Comparison of ENCODE assay signal across 8 cellular contexts in the genomic region with DNA sequence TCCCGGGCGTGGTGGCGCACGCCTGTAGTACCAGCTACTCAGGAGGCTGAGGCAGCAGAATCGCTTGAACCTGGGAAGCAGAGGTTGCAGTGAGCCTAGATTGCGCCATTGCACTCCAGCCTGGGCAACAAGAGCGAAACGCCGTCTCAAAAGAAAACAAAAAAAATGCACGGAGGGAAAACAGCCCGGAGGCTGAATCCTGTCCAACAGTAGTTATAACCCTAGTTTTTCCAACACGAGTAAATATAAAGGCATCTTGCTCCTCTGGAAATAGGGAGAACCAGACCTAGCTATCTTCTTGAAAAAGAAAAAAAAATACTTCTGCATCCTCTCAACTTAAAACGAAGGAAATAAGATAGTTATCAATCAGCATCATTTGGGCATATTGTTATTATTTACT.
A peak's percentile ranks its signal among the peaks of the same experiment; 100 is the strongest.
DNase-seq lines count a peak whose midpoint lies in the region; ATAC-seq and TF ChIP-seq lines count a peak whose summit lies in the region.
"Not testable (repeated sequence)": the region's sequence is repeated elsewhere in the genome, so short reads cannot be mapped to it uniquely, and the experiment has no call there.

No MANE protein-coding gene starts in this region.

- not testable (repeated sequence) for H3K9me3 Mint-ChIP-seq in activated naive CD4-positive, alpha-beta T cell treated with anti-CD3 and anti-CD28 coated beads for 36 hours; natural killer cell treated with Interleukin-12 subunit alpha and Interleukin-12 subunit beta and Interleukin-15 and Interleukin-18, amount 100 ng/mL, for 72 hours; stimulated activated naive B cell treated with anti-CD40 and anti-IgM and Interleukin-4, amounts not matched to agents 10 μg/mL and 1 μg/mL and 100 μg/mL, for 72 hours

- not testable (repeated sequence) for TF ChIP-seq CTCF in HCT116 (IDR thresholded peaks at IDR 0.05 in 2 of 3, conservative IDR thresholded peaks at IDR 0.05 in 1 of 3; ENCODE audit: borderline replicate concordance in 1 of 3, insufficient read depth in 1 of 3, low read depth in 2 of 3, low read length in 2 of 3); Peyer's patch (IDR thresholded peaks at IDR 0.05)

- not testable (repeated sequence) for H2AFZ ChIP-seq in ACC112 (ENCODE audit: low read length, unreplicated experiment); HCT116 (ENCODE audit: low read depth, low read length, poor library complexity, severe bottlenecking)

- H3K4me1 Mint-ChIP-seq in activated naive CD4-positive, alpha-beta T cell treated with anti-CD3 and anti-CD28 coated beads for 36 hours (ENCODE audit: low read depth): peaks cover 11% of the 10 kb centered on the region
- H3K4me1 Mint-ChIP-seq in natural killer cell treated with Interleukin-12 subunit alpha and Interleukin-12 subunit beta and Interleukin-15 and Interleukin-18, amount 100 ng/mL, for 72 hours (ENCODE audit: low read depth in 2 of 2): peaks cover 12 to 14% of the 10 kb centered on the region in 2 donors
- H3K4me1 Mint-ChIP-seq in stimulated activated naive B cell treated with anti-CD40 and anti-IgM and Interleukin-4, amounts not matched to agents 10 μg/mL and 1 μg/mL and 100 μg/mL, for 72 hours: peaks cover 11% of the 10 kb centered on the region in 2 donors

- intact Hi-C loops in HCT116 (cut with micrococcal nuclease) (loop anchor here (10.0 kb wide), 2 partner anchors 89 to 949 kb away; no protein-coding TSS in a partner anchor), right cardiac atrium (cut with DNase I) (loop anchor here in 3 of 4 donors (10.0 kb wide), 1 partner anchor 569 kb away; no protein-coding TSS in a partner anchor)
- intact Hi-C loops in activated naive CD4-positive, alpha-beta T cell treated with anti-CD3 and anti-CD28 coated beads for 36 hours (cut with micrococcal nuclease): loop anchor here (10.0 kb wide), 2 partner anchors 959 to 1279 kb away; no protein-coding TSS in a partner anchor

- H3K79me2 ChIP-seq in ACC112 (ENCODE audit: control insufficient read depth, insufficient read depth, low read length, unreplicated experiment); HCT116 (ENCODE audit: insufficient read depth, low read length): not testable (repeated sequence)

- H3K4me1 ChIP-seq in ACC112 (ENCODE audit: control insufficient read depth, insufficient read depth, low read length, unreplicated experiment) (peaks cover 26% of the 10 kb centered on the region), HCT116 (ENCODE audit: control insufficient read depth in 1 of 2, insufficient read depth in 2 of 2, low read length in 2 of 2) (peaks cover 7 to 25% of the 10 kb centered on the region in 2 experiments; a peak in 3 of 4 replicates), Peyer's patch (peaks cover 0 to 13% (median 0%) of the 10 kb centered on the region in 4 donors)
- H3K4me1 ChIP-seq in effector memory CD4-positive, alpha-beta T cell (ENCODE audit: control insufficient read depth, insufficient read depth, low read length, poor library complexity, severe bottlenecking); right cardiac atrium (ENCODE audit: control insufficient read depth, insufficient read depth, low read length): not testable (repeated sequence)

- H3K36me3 ChIP-seq in ACC112 (ENCODE audit: insufficient read depth, low read length); HCT116 (ENCODE audit: control insufficient read depth in 1 of 2, insufficient read depth in 2 of 2, low read length in 2 of 2); Peyer's patch; effector memory CD4-positive, alpha-beta T cell (ENCODE audit: control insufficient read depth, insufficient read depth, low read length): not testable (repeated sequence)

- H3K4me3 ChIP-seq in ACC112 (ENCODE audit: low read depth, low read length) (peak overlapping the region; percentile 79), HCT116 (replicated peaks in 1 of 2; ENCODE audit: low read depth in 1 of 2, low read length in 2 of 2) (peak overlapping the region; percentile 44 to 61), Peyer's patch (peak overlapping the region; percentile 67 to 82 (median 72)), right cardiac atrium (ENCODE audit: low read length) (peak overlapping the region; percentile 55)
- H3K4me3 ChIP-seq in effector memory CD4-positive, alpha-beta T cell (ENCODE audit: insufficient read depth, low read depth, low read length, poor library complexity, severe bottlenecking): peak overlapping the region; percentile 61

- H3K9ac ChIP-seq in HCT116 (ENCODE audit: low read length): peak overlapping the region; percentile 63; the same call in 1 of the 2 replicates

- BruUV-seq in HCT116 (replicated peaks; lab: Mats Ljungman, UMichigan): TSS peak; percentile 74

- H3K27me3 ChIP-seq in ACC112 (ENCODE audit: insufficient read depth, low read length); HCT116 (ENCODE audit: insufficient read depth, low read length); Peyer's patch; effector memory CD4-positive, alpha-beta T cell (replicated peaks; ENCODE audit: control insufficient read depth, insufficient read depth, low read length, poor library complexity, severe bottlenecking); right cardiac atrium (ENCODE audit: control insufficient read depth, insufficient read depth): not testable (repeated sequence)

- H3K9me3 ChIP-seq in HCT116 (ENCODE audit: control insufficient read depth in 1 of 2, insufficient read depth in 1 of 2, low read depth in 1 of 2, low read length in 2 of 2); Peyer's patch; effector memory CD4-positive, alpha-beta T cell (ENCODE audit: control insufficient read depth, low read length); right cardiac atrium (ENCODE audit: control insufficient read depth, low read length): not testable (repeated sequence)

- H3K4me3 Mint-ChIP-seq in activated naive CD4-positive, alpha-beta T cell treated with anti-CD3 and anti-CD28 coated beads for 36 hours: peak overlapping the region; percentile 30
- peak overlapping the region; percentile 81 for H3K4me3 Mint-ChIP-seq in natural killer cell treated with Interleukin-12 subunit alpha and Interleukin-12 subunit beta and Interleukin-15 and Interleukin-18, amount 100 ng/mL, for 72 hours
- peak overlapping the region; percentile 23 to 91 for H3K4me3 Mint-ChIP-seq in stimulated activated naive B cell treated with anti-CD40 and anti-IgM and Interleukin-4, amounts not matched to agents 10 μg/mL and 1 μg/mL and 100 μg/mL, for 72 hours

- H3K27ac ChIP-seq in ACC112 (ENCODE audit: low read depth, low read length) (peak overlapping the region; percentile 95), HCT116 (ENCODE audit: low read depth, low read length) (peak overlapping the region; percentile 56; the same call in 1 of the 2 replicates), Peyer's patch (peak overlapping the region in 3 of 4 donors; percentile 89 to 95 (median 95))
- H3K27ac ChIP-seq in effector memory CD4-positive, alpha-beta T cell (ENCODE audit: insufficient read depth, low read length, poor library complexity, severe bottlenecking): peak overlapping the region; percentile 92
- not testable (repeated sequence) for H3K27ac ChIP-seq in right cardiac atrium (ENCODE audit: low read length)

- POLR2A ChIA-PET in HCT116 (lab: Charles Lee): interaction anchor here (1.0 to 1.1 kb wide), 2 partner anchors 17 to 32 kb away, joined by 3 to 4 read pairs; no protein-coding TSS in a partner anchor

- not testable (repeated sequence) for H4K20me1 ChIP-seq in HCT116 (ENCODE audit: insufficient read depth)

- 61% methylated on average over 13 of the region's 13 CpGs for WGBS in right cardiac atrium

- TF ChIP-seq POLR2A in HCT116 (IDR thresholded peaks at IDR 0.05; ENCODE audit: borderline replicate concordance, extremely low read depth, insufficient read depth, insufficient read length); Peyer's patch (IDR thresholded peaks at IDR 0.05): not testable (repeated sequence)

- not testable (repeated sequence) for DNase-seq in HCT116 (ENCODE audit: low read depth, low spot score); Peyer's patch; activated naive CD4-positive, alpha-beta T cell treated with anti-CD3 and anti-CD28 coated beads for 36 hours; effector memory CD4-positive, alpha-beta T cell; right cardiac atrium; natural killer cell treated with Interleukin-12 subunit alpha and Interleukin-12 subunit beta and Interleukin-15 and Interleukin-18, amount 100 ng/mL, for 72 hours (ENCODE audit: low spot score); stimulated activated naive B cell treated with anti-CD40 and anti-IgM and Interleukin-4, amounts not matched to agents 10 μg/mL and 1 μg/mL and 100 μg/mL, for 72 hours

- not testable (repeated sequence) for ATAC-seq in HCT116; right cardiac atrium; natural killer cell treated with Interleukin-12 subunit alpha and Interleukin-12 subunit beta and Interleukin-15 and Interleukin-18, amount 100 ng/mL, for 72 hours; stimulated activated naive B cell treated with anti-CD40 and anti-IgM and Interleukin-4, amounts not matched to agents 10 μg/mL and 1 μg/mL and 100 μg/mL, for 72 hours (replicated peaks)

- not testable (repeated sequence) for H3K9me2 ChIP-seq in HCT116 (ENCODE audit: insufficient read depth)

- not testable (repeated sequence) for H3K27me3 Mint-ChIP-seq in activated naive CD4-positive, alpha-beta T cell treated with anti-CD3 and anti-CD28 coated beads for 36 hours (ENCODE audit: low read depth); natural killer cell treated with Interleukin-12 subunit alpha and Interleukin-12 subunit beta and Interleukin-15 and Interleukin-18, amount 100 ng/mL, for 72 hours
- H3K27me3 Mint-ChIP-seq in stimulated activated naive B cell treated with anti-CD40 and anti-IgM and Interleukin-4, amounts not matched to agents 10 μg/mL and 1 μg/mL and 100 μg/mL, for 72 hours: peaks cover 0 to 15% of the 10 kb centered on the region in 2 donors

- TF ChIP-seq RAD21 in HCT116 (IDR thresholded peaks at IDR 0.05; ENCODE audit: low read depth): not testable (repeated sequence)

- CTCF ChIA-PET in HCT116 (lab: Charles Lee): interaction anchor here (1.0 to 2.7 kb wide), 9 partner anchors 8 to 1109 kb away, joined by 3 to 15 read pairs (median 7); no protein-coding TSS in a partner anchor
- CTCF ChIA-PET in activated naive CD4-positive, alpha-beta T cell treated with anti-CD3 and anti-CD28 coated beads for 36 hours (lab: Charles Lee): interaction anchor here (0.7 to 3.3 kb wide), 11 partner anchors 8 to 1399 kb away, joined by 3 to 18 read pairs (median 5); no protein-coding TSS in a partner anchor

- not testable (repeated sequence) for H3K36me3 Mint-ChIP-seq in activated naive CD4-positive, alpha-beta T cell treated with anti-CD3 and anti-CD28 coated beads for 36 hours (ENCODE audit: low read depth); natural killer cell treated with Interleukin-12 subunit alpha and Interleukin-12 subunit beta and Interleukin-15 and Interleukin-18, amount 100 ng/mL, for 72 hours; stimulated activated naive B cell treated with anti-CD40 and anti-IgM and Interleukin-4, amounts not matched to agents 10 μg/mL and 1 μg/mL and 100 μg/mL, for 72 hours

- H3K4me2 ChIP-seq in HCT116 (ENCODE audit: low read length): peak overlapping the region; percentile 93

- H3K27ac Mint-ChIP-seq in activated naive CD4-positive, alpha-beta T cell treated with anti-CD3 and anti-CD28 coated beads for 36 hours; natural killer cell treated with Interleukin-12 subunit alpha and Interleukin-12 subunit beta and Interleukin-15 and Interleukin-18, amount 100 ng/mL, for 72 hours; stimulated activated naive B cell treated with anti-CD40 and anti-IgM and Interleukin-4, amounts not matched to agents 10 μg/mL and 1 μg/mL and 100 μg/mL, for 72 hours: not testable (repeated sequence)

- RAD21 ChIA-PET in HCT116 (lab: Charles Lee; ENCODE audit: low non-redundant PET in 1 of 2, low total read pairs in 2 of 2, uncharacterized antibody in 2 of 2, unreplicated experiment in 2 of 2): interaction anchor here (0.9 to 1.1 kb wide), 2 partner anchors 90 to 157 kb away, joined by 3 to 4 read pairs; no protein-coding TSS in a partner anchor

Comparison
In these comparisons a context has a peak if more than half of its experiments do, and no peak if none do; other contexts are left out.
1. H3K4me3 Mint-ChIP-seq: peak in every context shown above with its lines; median percentile 81 in natural killer cell treated with Interleukin-12 subunit alpha and Interleukin-12 subunit beta and Interleukin-15 and Interleukin-18, amount 100 ng/mL, for 72 hours; 57 in stimulated activated naive B cell treated with anti-CD40 and anti-IgM and Interleukin-4, amounts not matched to agents 10 μg/mL and 1 μg/mL and 100 μg/mL, for 72 hours; 30 in activated naive CD4-positive, alpha-beta T cell treated with anti-CD3 and anti-CD28 coated beads for 36 hours.